ENCODE assay signal across 1 cellular context in the genomic region with DNA sequence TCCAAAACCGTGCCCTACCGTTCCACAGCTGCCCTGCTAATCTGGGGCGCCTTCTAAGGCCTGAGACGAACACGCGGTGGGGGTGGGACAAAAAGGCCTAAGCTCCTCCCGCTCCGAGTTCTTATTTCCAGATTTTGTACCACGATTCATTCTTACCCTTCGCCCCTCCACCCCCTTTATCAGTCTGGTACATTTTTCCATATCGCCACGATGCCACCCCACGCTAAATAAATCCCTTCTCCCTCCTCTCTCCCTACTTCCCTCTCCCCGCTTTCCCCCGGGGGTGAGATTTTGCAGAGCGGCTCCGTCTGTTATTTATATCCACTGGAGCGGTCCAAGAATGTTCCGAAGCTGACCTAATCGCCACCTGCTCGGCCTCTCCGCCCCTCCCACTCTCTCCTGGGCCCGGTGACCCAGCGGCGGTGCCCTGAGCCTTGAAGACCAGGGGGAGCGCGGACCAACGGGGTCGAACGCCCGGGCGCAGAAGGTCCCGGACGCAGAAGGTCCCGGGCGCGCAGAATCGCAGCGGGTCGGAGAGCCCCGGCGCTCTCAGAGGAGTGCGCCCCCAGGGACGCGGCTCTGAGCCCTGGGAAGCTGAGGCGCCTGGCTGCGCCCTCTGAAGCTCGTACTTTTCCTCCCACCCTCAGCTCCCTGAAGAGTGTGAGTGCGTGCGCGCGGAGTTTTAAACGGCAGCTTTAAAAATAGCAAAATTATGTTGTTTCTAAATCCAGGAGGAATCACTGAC.
TF ChIP-seq lines count a peak whose summit lies in the region.

No MANE protein-coding gene starts in this region.

TF ChIP-seq in K562, 482 proteins besides CTCF, POLR2A, EP300 and RAD21:
- TF ChIP-seq, protein P1, sequence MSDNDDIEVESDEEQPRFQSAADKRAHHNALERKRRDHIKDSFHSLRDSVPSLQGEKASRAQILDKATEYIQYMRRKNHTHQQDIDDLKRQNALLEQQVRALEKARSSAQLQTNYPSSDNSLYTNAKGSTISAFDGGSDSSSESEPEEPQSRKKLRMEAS (CRISPR knock-in tag; IDR thresholded peaks at IDR 0.05), result 0 out of 2 replicates have a peak, but pooled peaks have one; percentile 12
- TF ChIP-seq, protein P2, sequence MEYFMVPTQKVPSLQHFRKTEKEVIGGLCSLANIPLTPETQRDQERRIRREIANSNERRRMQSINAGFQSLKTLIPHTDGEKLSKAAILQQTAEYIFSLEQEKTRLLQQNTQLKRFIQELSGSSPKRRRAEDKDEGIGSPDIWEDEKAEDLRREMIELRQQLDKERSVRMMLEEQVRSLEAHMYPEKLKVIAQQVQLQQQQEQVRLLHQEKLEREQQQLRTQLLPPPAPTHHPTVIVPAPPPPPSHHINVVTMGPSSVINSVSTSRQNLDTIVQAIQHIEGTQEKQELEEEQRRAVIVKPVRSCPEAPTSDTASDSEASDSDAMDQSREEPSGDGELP (CRISPR knock-in tag; IDR thresholded peaks at IDR 0.05; ENCODE audit: borderline replicate concordance), result peak; percentile 3; the same call in 1 of the 2 replicates
- TF ChIP-seq, protein P3, sequence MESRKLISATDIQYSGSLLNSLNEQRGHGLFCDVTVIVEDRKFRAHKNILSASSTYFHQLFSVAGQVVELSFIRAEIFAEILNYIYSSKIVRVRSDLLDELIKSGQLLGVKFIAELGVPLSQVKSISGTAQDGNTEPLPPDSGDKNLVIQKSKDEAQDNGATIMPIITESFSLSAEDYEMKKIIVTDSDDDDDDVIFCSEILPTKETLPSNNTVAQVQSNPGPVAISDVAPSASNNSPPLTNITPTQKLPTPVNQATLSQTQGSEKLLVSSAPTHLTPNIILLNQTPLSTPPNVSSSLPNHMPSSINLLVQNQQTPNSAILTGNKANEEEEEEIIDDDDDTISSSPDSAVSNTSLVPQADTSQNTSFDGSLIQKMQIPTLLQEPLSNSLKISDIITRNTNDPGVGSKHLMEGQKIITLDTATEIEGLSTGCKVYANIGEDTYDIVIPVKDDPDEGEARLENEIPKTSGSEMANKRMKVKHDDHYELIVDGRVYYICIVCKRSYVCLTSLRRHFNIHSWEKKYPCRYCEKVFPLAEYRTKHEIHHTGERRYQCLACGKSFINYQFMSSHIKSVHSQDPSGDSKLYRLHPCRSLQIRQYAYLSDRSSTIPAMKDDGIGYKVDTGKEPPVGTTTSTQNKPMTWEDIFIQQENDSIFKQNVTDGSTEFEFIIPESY (CRISPR knock-in tag; IDR thresholded peaks at IDR 0.05), result 0 out of 2 replicates have a peak, but pooled peaks have one; percentile 25
- TF ChIP-seq SP1 (CRISPR knock-in tag; IDR thresholded peaks at IDR 0.05), result peak; percentile 29; the same call in 1 of the 2 replicates
- TF ChIP-seq SETDB1 (IDR thresholded peaks at IDR 0.05; ENCODE audit: low read length), result no peak
- TF ChIP-seq, protein P4, sequence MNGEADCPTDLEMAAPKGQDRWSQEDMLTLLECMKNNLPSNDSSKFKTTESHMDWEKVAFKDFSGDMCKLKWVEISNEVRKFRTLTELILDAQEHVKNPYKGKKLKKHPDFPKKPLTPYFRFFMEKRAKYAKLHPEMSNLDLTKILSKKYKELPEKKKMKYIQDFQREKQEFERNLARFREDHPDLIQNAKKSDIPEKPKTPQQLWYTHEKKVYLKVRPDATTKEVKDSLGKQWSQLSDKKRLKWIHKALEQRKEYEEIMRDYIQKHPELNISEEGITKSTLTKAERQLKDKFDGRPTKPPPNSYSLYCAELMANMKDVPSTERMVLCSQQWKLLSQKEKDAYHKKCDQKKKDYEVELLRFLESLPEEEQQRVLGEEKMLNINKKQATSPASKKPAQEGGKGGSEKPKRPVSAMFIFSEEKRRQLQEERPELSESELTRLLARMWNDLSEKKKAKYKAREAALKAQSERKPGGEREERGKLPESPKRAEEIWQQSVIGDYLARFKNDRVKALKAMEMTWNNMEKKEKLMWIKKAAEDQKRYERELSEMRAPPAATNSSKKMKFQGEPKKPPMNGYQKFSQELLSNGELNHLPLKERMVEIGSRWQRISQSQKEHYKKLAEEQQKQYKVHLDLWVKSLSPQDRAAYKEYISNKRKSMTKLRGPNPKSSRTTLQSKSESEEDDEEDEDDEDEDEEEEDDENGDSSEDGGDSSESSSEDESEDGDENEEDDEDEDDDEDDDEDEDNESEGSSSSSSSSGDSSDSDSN (IDR thresholded peaks at IDR 0.05; ENCODE audit: borderline replicate concordance in 1 of 2, low read depth in 2 of 2, low read length in 2 of 2), result 0 out of 4 replicates have a peak, but pooled peaks of 1 of the 2 experiments have one; percentile 56
- no peak for TF ChIP-seq CBFA2T3 (IDR thresholded peaks at IDR 0.05)
- peak; percentile 2 for TF ChIP-seq RBM25 (IDR thresholded peaks at IDR 0.05; ENCODE audit: low read depth, low read length, severe bottlenecking)
- peak; percentile 27 to 47; a peak in 3 of 4 replicates for TF ChIP-seq NRF1 (conservative IDR thresholded peaks at IDR 0.05 in 1 of 2, IDR thresholded peaks at IDR 0.05 in 1 of 2)
- TF ChIP-seq, protein P5, sequence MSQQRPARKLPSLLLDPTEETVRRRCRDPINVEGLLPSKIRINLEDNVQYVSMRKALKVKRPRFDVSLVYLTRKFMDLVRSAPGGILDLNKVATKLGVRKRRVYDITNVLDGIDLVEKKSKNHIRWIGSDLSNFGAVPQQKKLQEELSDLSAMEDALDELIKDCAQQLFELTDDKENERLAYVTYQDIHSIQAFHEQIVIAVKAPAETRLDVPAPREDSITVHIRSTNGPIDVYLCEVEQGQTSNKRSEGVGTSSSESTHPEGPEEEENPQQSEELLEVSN (IDR thresholded peaks at IDR 0.05; ENCODE audit: borderline replicate concordance in 1 of 2, extremely low read depth in 1 of 2, insufficient read depth in 1 of 2, insufficient read length in 1 of 2, low read depth in 1 of 2, low read length in 1 of 2, poor library complexity in 1 of 2, severe bottlenecking in 1 of 2), result peak in 1 of 2 experiments; percentile 65
- no peak for TF ChIP-seq KDM4B (IDR thresholded peaks at IDR 0.05; ENCODE audit: borderline replicate concordance in 2 of 2, low read depth in 1 of 2)
- TF ChIP-seq L3MBTL2 (IDR thresholded peaks at IDR 0.05), result peak; percentile 61; the same call in 1 of the 2 replicates
